ENCODE assay signal across 1 cellular context in genomic region chr20:4967752-4968477, GRCh38.
TF ChIP-seq lines count a peak whose summit lies in the region.

No MANE protein-coding gene starts in this region.

TF ChIP-seq in HepG2, 621 proteins besides CTCF, POLR2A, EP300 and RAD21 (continued from another document and continues in another):
- TF ChIP-seq, protein P1, sequence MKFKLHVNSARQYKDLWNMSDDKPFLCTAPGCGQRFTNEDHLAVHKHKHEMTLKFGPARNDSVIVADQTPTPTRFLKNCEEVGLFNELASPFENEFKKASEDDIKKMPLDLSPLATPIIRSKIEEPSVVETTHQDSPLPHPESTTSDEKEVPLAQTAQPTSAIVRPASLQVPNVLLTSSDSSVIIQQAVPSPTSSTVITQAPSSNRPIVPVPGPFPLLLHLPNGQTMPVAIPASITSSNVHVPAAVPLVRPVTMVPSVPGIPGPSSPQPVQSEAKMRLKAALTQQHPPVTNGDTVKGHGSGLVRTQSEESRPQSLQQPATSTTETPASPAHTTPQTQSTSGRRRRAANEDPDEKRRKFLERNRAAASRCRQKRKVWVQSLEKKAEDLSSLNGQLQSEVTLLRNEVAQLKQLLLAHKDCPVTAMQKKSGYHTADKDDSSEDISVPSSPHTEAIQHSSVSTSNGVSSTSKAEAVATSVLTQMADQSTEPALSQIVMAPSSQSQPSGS (CRISPR knock-in tag; IDR thresholded peaks at IDR 0.05): no peak
- TF ChIP-seq TBX3 (IDR thresholded peaks at IDR 0.05; ENCODE audit: borderline replicate concordance): no peak
- TF ChIP-seq TAF15 (IDR thresholded peaks at IDR 0.05; ENCODE audit: low read depth, low read length, poor library complexity, severe bottlenecking): no peak
- 0 out of 2 replicates have a peak, but pooled peaks have one; percentile 41 for TF ChIP-seq ZNF678 (CRISPR knock-in tag; IDR thresholded peaks at IDR 0.05)
- 0 out of 2 replicates have a peak, but pooled peaks have one; percentile 69 for TF ChIP-seq HBP1 (CRISPR knock-in tag; IDR thresholded peaks at IDR 0.05; ENCODE audit: low read depth)
- TF ChIP-seq FOSL2 (CRISPR knock-in tag; IDR thresholded peaks at IDR 0.05): no peak
- no peak; the same call in 1 of the 2 replicates for TF ChIP-seq TGIF2 (CRISPR knock-in tag; IDR thresholded peaks at IDR 0.05)
- TF ChIP-seq RFXANK (CRISPR knock-in tag; IDR thresholded peaks at IDR 0.05): no peak
- 0 out of 2 replicates have a peak, but pooled peaks have one; percentile 22 for TF ChIP-seq TFE3 (CRISPR knock-in tag; IDR thresholded peaks at IDR 0.05)
- 0 out of 2 replicates have a peak, but pooled peaks have one; percentile 50 for TF ChIP-seq ZNF724P (CRISPR knock-in tag; IDR thresholded peaks at IDR 0.05; ENCODE audit: borderline replicate concordance)
- TF ChIP-seq ZNF430 (CRISPR knock-in tag; IDR thresholded peaks at IDR 0.05): 0 out of 2 replicates have a peak, but pooled peaks have one; percentile 38
- no peak for TF ChIP-seq ZNF382 (CRISPR knock-in tag; IDR thresholded peaks at IDR 0.05; ENCODE audit: borderline replicate concordance)
- TF ChIP-seq ZNF343 (CRISPR knock-in tag; IDR thresholded peaks at IDR 0.05): no peak
- TF ChIP-seq SKIL (CRISPR knock-in tag; IDR thresholded peaks at IDR 0.05; ENCODE audit: borderline replicate concordance): no peak
- TF ChIP-seq ZNF614 (CRISPR knock-in tag; IDR thresholded peaks at IDR 0.05; ENCODE audit: borderline replicate concordance): 0 out of 2 replicates have a peak, but pooled peaks have one; percentile 19
- TF ChIP-seq PAF1 (CRISPR knock-in tag; IDR thresholded peaks at IDR 0.05): no peak
- no peak for TF ChIP-seq ZNF558 (CRISPR knock-in tag; IDR thresholded peaks at IDR 0.05; ENCODE audit: borderline replicate concordance)
- no peak for TF ChIP-seq ZGPAT (CRISPR knock-in tag; IDR thresholded peaks at IDR 0.05)
- TF ChIP-seq, protein P2, sequence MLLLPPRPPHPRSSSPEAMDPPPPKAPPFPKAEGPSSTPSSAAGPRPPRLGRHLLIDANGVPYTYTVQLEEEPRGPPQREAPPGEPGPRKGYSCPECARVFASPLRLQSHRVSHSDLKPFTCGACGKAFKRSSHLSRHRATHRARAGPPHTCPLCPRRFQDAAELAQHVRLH (CRISPR knock-in tag; IDR thresholded peaks at IDR 0.05; ENCODE audit: borderline replicate concordance, low read depth): no peak
- TF ChIP-seq JDP2 (CRISPR knock-in tag; IDR thresholded peaks at IDR 0.05; ENCODE audit: borderline replicate concordance): no peak
- TF ChIP-seq, protein P3, sequence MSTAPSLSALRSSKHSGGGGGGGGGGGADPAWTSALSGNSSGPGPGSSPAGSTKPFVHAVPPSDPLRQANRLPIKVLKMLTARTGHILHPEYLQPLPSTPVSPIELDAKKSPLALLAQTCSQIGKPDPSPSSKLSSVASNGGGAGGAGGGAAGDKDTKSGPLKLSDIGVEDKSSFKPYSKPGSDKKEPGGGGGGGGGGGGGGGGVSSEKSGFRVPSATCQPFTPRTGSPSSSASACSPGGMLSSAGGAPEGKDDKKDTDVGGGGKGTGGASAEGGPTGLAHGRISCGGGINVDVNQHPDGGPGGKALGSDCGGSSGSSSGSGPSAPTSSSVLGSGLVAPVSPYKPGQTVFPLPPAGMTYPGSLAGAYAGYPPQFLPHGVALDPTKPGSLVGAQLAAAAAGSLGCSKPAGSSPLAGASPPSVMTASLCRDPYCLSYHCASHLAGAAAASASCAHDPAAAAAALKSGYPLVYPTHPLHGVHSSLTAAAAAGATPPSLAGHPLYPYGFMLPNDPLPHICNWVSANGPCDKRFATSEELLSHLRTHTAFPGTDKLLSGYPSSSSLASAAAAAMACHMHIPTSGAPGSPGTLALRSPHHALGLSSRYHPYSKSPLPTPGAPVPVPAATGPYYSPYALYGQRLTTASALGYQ (CRISPR knock-in tag; IDR thresholded peaks at IDR 0.05): no peak
- no peak for TF ChIP-seq RBFOX2 (IDR thresholded peaks at IDR 0.05; ENCODE audit: low read depth, low read length)
- no peak for TF ChIP-seq ATF4 (CRISPR knock-in tag; IDR thresholded peaks at IDR 0.05)
- TF ChIP-seq, protein P4, sequence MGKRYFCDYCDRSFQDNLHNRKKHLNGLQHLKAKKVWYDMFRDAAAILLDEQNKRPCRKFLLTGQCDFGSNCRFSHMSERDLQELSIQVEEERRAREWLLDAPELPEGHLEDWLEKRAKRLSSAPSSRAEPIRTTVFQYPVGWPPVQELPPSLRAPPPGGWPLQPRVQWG (CRISPR knock-in tag; IDR thresholded peaks at IDR 0.05; ENCODE audit: borderline replicate concordance, low read depth): no peak
- TF ChIP-seq KIAA2018 (CRISPR knock-in tag; IDR thresholded peaks at IDR 0.05; ENCODE audit: borderline replicate concordance): no peak
- no peak for TF ChIP-seq HOXA9 (CRISPR knock-in tag; IDR thresholded peaks at IDR 0.05; ENCODE audit: borderline replicate concordance)
- TF ChIP-seq MBD4 (IDR thresholded peaks at IDR 0.05; ENCODE audit: borderline replicate concordance, low read length): no peak
- no peak for TF ChIP-seq ZNF674 (CRISPR knock-in tag; IDR thresholded peaks at IDR 0.05; ENCODE audit: low read depth)
- no peak for TF ChIP-seq ZNF10 (CRISPR knock-in tag; IDR thresholded peaks at IDR 0.05; ENCODE audit: borderline replicate concordance, low read depth)
- TF ChIP-seq ZMAT3 (CRISPR knock-in tag; conservative IDR thresholded peaks at IDR 0.05): no peak
- TF ChIP-seq ZNF230 (CRISPR knock-in tag; IDR thresholded peaks at IDR 0.05): no peak
- TF ChIP-seq JUN (CRISPR knock-in tag; IDR thresholded peaks at IDR 0.05): no peak
- TF ChIP-seq, protein P5, sequence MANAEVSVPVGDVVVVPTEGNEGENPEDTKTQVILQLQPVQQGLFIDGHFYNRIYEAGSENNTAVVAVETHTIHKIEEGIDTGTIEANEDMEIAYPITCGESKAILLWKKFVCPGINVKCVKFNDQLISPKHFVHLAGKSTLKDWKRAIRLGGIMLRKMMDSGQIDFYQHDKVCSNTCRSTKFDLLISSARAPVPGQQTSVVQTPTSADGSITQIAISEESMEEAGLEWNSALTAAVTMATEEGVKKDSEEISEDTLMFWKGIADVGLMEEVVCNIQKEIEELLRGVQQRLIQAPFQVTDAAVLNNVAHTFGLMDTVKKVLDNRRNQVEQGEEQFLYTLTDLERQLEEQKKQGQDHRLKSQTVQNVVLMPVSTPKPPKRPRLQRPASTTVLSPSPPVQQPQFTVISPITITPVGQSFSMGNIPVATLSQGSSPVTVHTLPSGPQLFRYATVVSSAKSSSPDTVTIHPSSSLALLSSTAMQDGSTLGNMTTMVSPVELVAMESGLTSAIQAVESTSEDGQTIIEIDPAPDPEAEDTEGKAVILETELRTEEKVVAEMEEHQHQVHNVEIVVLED (CRISPR knock-in tag; IDR thresholded peaks at IDR 0.05; ENCODE audit: borderline replicate concordance): peak; percentile 26; the same call in 1 of the 2 replicates
- 0 out of 2 replicates have a peak, but pooled peaks have one; percentile 42 for TF ChIP-seq ZNF138 (CRISPR knock-in tag; IDR thresholded peaks at IDR 0.05; ENCODE audit: low read depth)
- TF ChIP-seq CBX5 (CRISPR knock-in tag; IDR thresholded peaks at IDR 0.05; ENCODE audit: borderline replicate concordance): 0 out of 2 replicates have a peak, but pooled peaks have one; percentile 11
